In genomic region chr12:29148065-29148957, GRCh38 we compare ENCODE assay signal across 8 cellular contexts. TPM values are rescaled to one million over a fixed set of nuclear protein-coding genes. Genes with fewer than 3 reads are reported as not detected.
A peak's percentile ranks its signal among the peaks of the same experiment; 100 is the strongest.
DNase-seq lines count a peak whose midpoint lies in the region; ATAC-seq lines count a peak whose summit lies in the region.

No MANE protein-coding gene starts in this region.

- peak; percentile 12 for ATAC-seq in HG02642 (IDR thresholded peaks at IDR 0.05; ENCODE audit: poor library complexity, unreplicated experiment)
- ATAC-seq in natural killer cell treated with Interleukin-12 subunit alpha and Interleukin-12 subunit beta and Interleukin-15 and Interleukin-18, amount 100 ng/mL, for 72 hours: peak; percentile 29 to 34
- no peak for ATAC-seq in GM21515 (IDR thresholded peaks at IDR 0.05; ENCODE audit: unreplicated experiment)

- H3K9me3 Mint-ChIP-seq in natural killer cell treated with Interleukin-12 subunit alpha and Interleukin-12 subunit beta and Interleukin-15 and Interleukin-18, amount 100 ng/mL, for 72 hours: no peaks in the 10 kb centered on the region

- peaks cover 0 to 5% of the 10 kb centered on the region in 2 donors for H3K27me3 Mint-ChIP-seq in natural killer cell treated with Interleukin-12 subunit alpha and Interleukin-12 subunit beta and Interleukin-15 and Interleukin-18, amount 100 ng/mL, for 72 hours

- peak overlapping the region; percentile 89 to 90 for H3K27ac Mint-ChIP-seq in natural killer cell treated with Interleukin-12 subunit alpha and Interleukin-12 subunit beta and Interleukin-15 and Interleukin-18, amount 100 ng/mL, for 72 hours

- H3K4me3 Mint-ChIP-seq in natural killer cell treated with Interleukin-12 subunit alpha and Interleukin-12 subunit beta and Interleukin-15 and Interleukin-18, amount 100 ng/mL, for 72 hours: peak overlapping the region; percentile 97

- H3K36me3 Mint-ChIP-seq in natural killer cell treated with Interleukin-12 subunit alpha and Interleukin-12 subunit beta and Interleukin-15 and Interleukin-18, amount 100 ng/mL, for 72 hours: no peaks in the 10 kb centered on the region

- DNase-seq in NCI-H2107 treated with DMSO at 0.1 percent for 48 hours (lab: John Stamatoyannopoulos, UW; ENCODE audit: unreplicated experiment) (peak; percentile 40), NCI-H2107 (lab: John Stamatoyannopoulos, UW) (no peak), UCSD-AML1 (lab: John Stamatoyannopoulos, UW; ENCODE audit: unreplicated experiment) (peak; percentile 64), fibroblast of gingiva (ENCODE audit: low read depth) (peak; percentile 37), COLO829 (ENCODE audit: low spot score) (no peak)
- DNase-seq in natural killer cell treated with Interleukin-12 subunit alpha and Interleukin-12 subunit beta and Interleukin-15 and Interleukin-18, amount 100 ng/mL, for 72 hours (ENCODE audit: low spot score): no peak

- H3K4me1 Mint-ChIP-seq in natural killer cell treated with Interleukin-12 subunit alpha and Interleukin-12 subunit beta and Interleukin-15 and Interleukin-18, amount 100 ng/mL, for 72 hours (ENCODE audit: low read depth in 2 of 2): peaks cover 14 to 32% of the 10 kb centered on the region in 2 donors

RNA-seq across cellular contexts. Expression of gene FAR2, which starts 0.8 kb away (rescaled TPM):
- 10 to 100 TPM; 13.5 to 38.4 TPM for total RNA-seq in natural killer cell treated with Interleukin-12 subunit alpha and Interleukin-12 subunit beta and Interleukin-15 and Interleukin-18, amount 100 ng/mL, for 72 hours

Comparison
In these comparisons a context has a peak if more than half of its experiments do, and no peak if none do; other contexts are left out.
1. DNase-seq: peak in NCI-H2107 treated with DMSO at 0.1 percent for 48 hours (single experiment), UCSD-AML1 (single experiment) and fibroblast of gingiva (single experiment); none in NCI-H2107 (single experiment), natural killer cell treated with Interleukin-12 subunit alpha and Interleukin-12 subunit beta and Interleukin-15 and Interleukin-18, amount 100 ng/mL, for 72 hours (single experiment) and COLO829 (single experiment).